Comparison of ENCODE assay signal across 23 cellular contexts in genomic region chr6:106537662-106538061, GRCh38.
DNase-seq lines count a peak whose midpoint lies in the region; ATAC-seq and TF ChIP-seq lines count a peak whose summit lies in the region.
"Had no signal": no experiment of that assay in that cellular context is flagged by ENCODE, and none has a peak within 500 bp of the region (broad histone marks: within the 10 kb centered on the region; RNA-seq: fewer than 3 reads in every experiment).

No MANE protein-coding gene starts in this region.

- no peaks in the 10 kb centered on the region for H3K9me3 Mint-ChIP-seq in activated CD4-positive, alpha-beta T cell treated with anti-CD3 and anti-CD28 coated beads, Interleukin-2, amount 10 ng/mL, durations not matched to agents 7 days and 5 days
- H3K9me3 Mint-ChIP-seq in activated T-helper 2 cell treated with anti-CD3 and anti-CD28 coated beads, Interferon-gamma antibody, Interleukin-2, Interleukin-4, amounts not matched to agents 10 μg/mL and 5 μg/mL and 100 μg/mL, durations not matched to agents 14 hours and 24 hours and 36 hours: no peaks in the 10 kb centered on the region
- no peaks in the 10 kb centered on the region for H3K9me3 Mint-ChIP-seq in natural killer cell treated with Interleukin-12 subunit alpha and Interleukin-12 subunit beta and Interleukin-15 and Interleukin-18, amount 100 ng/mL, for 72 hours
- H3K9me3 Mint-ChIP-seq: activated naive CD8-positive, alpha-beta T cell treated with anti-CD3 and anti-CD28 coated beads, Interleukin-2, amount 10 ng/mL, durations not matched to agents 7 days and 5 days had no signal

- no peak overlapping the region for H3K27ac ChIP-seq in suprapubic skin
- H3K27ac ChIP-seq: A549, BLaER1, esophagus muscularis mucosa, gastroesophageal sphincter, pancreas had no signal

- peak overlapping the region; percentile 55 for H3K27ac Mint-ChIP-seq in activated CD4-positive, alpha-beta T cell treated with anti-CD3 and anti-CD28 coated beads, Interleukin-2, amount 10 ng/mL, durations not matched to agents 7 days and 5 days
- peak overlapping the region; percentile 42 for H3K27ac Mint-ChIP-seq in activated T-helper 2 cell treated with anti-CD3 and anti-CD28 coated beads, Interferon-gamma antibody, Interleukin-2, Interleukin-4, amounts not matched to agents 10 μg/mL and 5 μg/mL and 100 μg/mL, durations not matched to agents 14 hours and 24 hours and 36 hours
- peak overlapping the region; percentile 74 to 76 for H3K27ac Mint-ChIP-seq in natural killer cell treated with Interleukin-12 subunit alpha and Interleukin-12 subunit beta and Interleukin-15 and Interleukin-18, amount 100 ng/mL, for 72 hours
- H3K27ac Mint-ChIP-seq: activated naive CD8-positive, alpha-beta T cell treated with anti-CD3 and anti-CD28 coated beads, Interleukin-2, amount 10 ng/mL, durations not matched to agents 7 days and 5 days had no signal

- intact Hi-C loops in activated T-helper 2 cell treated with anti-CD3 and anti-CD28 coated beads, Interferon-gamma antibody, Interleukin-2, Interleukin-4, amounts not matched to agents 10 μg/mL and 5 μg/mL and 100 μg/mL, durations not matched to agents 14 hours and 24 hours and 36 hours (cut with micrococcal nuclease): no loop called here

- H3K27me3 Mint-ChIP-seq in activated CD4-positive, alpha-beta T cell treated with anti-CD3 and anti-CD28 coated beads, Interleukin-2, amount 10 ng/mL, durations not matched to agents 7 days and 5 days: no peaks in the 10 kb centered on the region
- H3K27me3 Mint-ChIP-seq in activated T-helper 2 cell treated with anti-CD3 and anti-CD28 coated beads, Interferon-gamma antibody, Interleukin-2, Interleukin-4, amounts not matched to agents 10 μg/mL and 5 μg/mL and 100 μg/mL, durations not matched to agents 14 hours and 24 hours and 36 hours (ENCODE audit: low read depth): no peaks in the 10 kb centered on the region
- peaks cover 0 to 3% of the 10 kb centered on the region in 2 donors for H3K27me3 Mint-ChIP-seq in natural killer cell treated with Interleukin-12 subunit alpha and Interleukin-12 subunit beta and Interleukin-15 and Interleukin-18, amount 100 ng/mL, for 72 hours
- H3K27me3 Mint-ChIP-seq: activated naive CD8-positive, alpha-beta T cell treated with anti-CD3 and anti-CD28 coated beads, Interleukin-2, amount 10 ng/mL, durations not matched to agents 7 days and 5 days had no signal

- 70% methylated on average over 8 of the region's 8 CpGs for WGBS in suprapubic skin

- POLR2A ChIA-PET in activated CD4-positive, alpha-beta T cell treated with anti-CD3 and anti-CD28 coated beads, Interleukin-2, amount 10 ng/mL, durations not matched to agents 7 days and 5 days (lab: Charles Lee): no interaction called here

- H3K36me3 Mint-ChIP-seq in activated CD4-positive, alpha-beta T cell treated with anti-CD3 and anti-CD28 coated beads, Interleukin-2, amount 10 ng/mL, durations not matched to agents 7 days and 5 days (ENCODE audit: low read depth): peaks cover 69% of the 10 kb centered on the region
- peaks cover 74% of the 10 kb centered on the region for H3K36me3 Mint-ChIP-seq in activated T-helper 2 cell treated with anti-CD3 and anti-CD28 coated beads, Interferon-gamma antibody, Interleukin-2, Interleukin-4, amounts not matched to agents 10 μg/mL and 5 μg/mL and 100 μg/mL, durations not matched to agents 14 hours and 24 hours and 36 hours (ENCODE audit: low read depth)
- peaks cover 13% of the 10 kb centered on the region for H3K36me3 Mint-ChIP-seq in natural killer cell treated with Interleukin-12 subunit alpha and Interleukin-12 subunit beta and Interleukin-15 and Interleukin-18, amount 100 ng/mL, for 72 hours

- CTCF ChIA-PET in activated CD4-positive, alpha-beta T cell treated with anti-CD3 and anti-CD28 coated beads, Interleukin-2, amount 10 ng/mL, durations not matched to agents 7 days and 5 days (lab: Charles Lee): no interaction called here

- DNase-seq in activated CD4-positive, alpha-beta T cell treated with anti-CD3 and anti-CD28 coated beads, Interleukin-2, amount 10 ng/mL, durations not matched to agents 7 days and 5 days: no peak
- DNase-seq in activated CD4-positive, alpha-beta T cell treated with anti-CD3 and anti-CD28 coated beads for 48 hours: no peak
- DNase-seq in ELF-1 (ENCODE audit: low read depth, low spot score) (peak; percentile 11), suprapubic skin (ENCODE audit: low spot score in 2 of 2) (no peak)
- DNase-seq in activated T-helper 2 cell treated with anti-CD3 and anti-CD28 coated beads, Interferon-gamma antibody, Interleukin-2, Interleukin-4, amounts not matched to agents 10 μg/mL and 5 μg/mL and 100 μg/mL, durations not matched to agents 14 hours and 24 hours and 36 hours (ENCODE audit: low spot score): no peak
- DNase-seq in natural killer cell treated with Interleukin-12 subunit alpha and Interleukin-12 subunit beta and Interleukin-15 and Interleukin-18, amount 100 ng/mL, for 72 hours (ENCODE audit: low spot score): no peak
- DNase-seq: activated naive CD8-positive, alpha-beta T cell treated with anti-CD3 and anti-CD28 coated beads, Interleukin-2, amount 10 ng/mL, durations not matched to agents 7 days and 5 days; DMS153; effector memory CD4-positive, alpha-beta T cell; kidney glomerular epithelial cell; MM.1S; NCI-H1436 treated with DMSO at 0.1 percent for 48 hours; NCI-H69; pancreas; stimulated activated CD8-positive, alpha-beta memory T cell treated with anti-CD3 and anti-CD28 coated beads, Interleukin-4, amount 100 ng/mL, for 48 hours had no signal

- H3K4me1 ChIP-seq in suprapubic skin: peaks cover 3% of the 10 kb centered on the region
- H3K4me1 ChIP-seq: esophagus muscularis mucosa, gastroesophageal sphincter, pancreas had no signal

- no peak for TF ChIP-seq CTCF in suprapubic skin (IDR thresholded peaks at IDR 0.05)

- no peak overlapping the region for H3K4me3 Mint-ChIP-seq in activated CD4-positive, alpha-beta T cell treated with anti-CD3 and anti-CD28 coated beads, Interleukin-2, amount 10 ng/mL, durations not matched to agents 7 days and 5 days
- no peak overlapping the region for H3K4me3 Mint-ChIP-seq in activated T-helper 2 cell treated with anti-CD3 and anti-CD28 coated beads, Interferon-gamma antibody, Interleukin-2, Interleukin-4, amounts not matched to agents 10 μg/mL and 5 μg/mL and 100 μg/mL, durations not matched to agents 14 hours and 24 hours and 36 hours (ENCODE audit: low read depth)
- H3K4me3 Mint-ChIP-seq in natural killer cell treated with Interleukin-12 subunit alpha and Interleukin-12 subunit beta and Interleukin-15 and Interleukin-18, amount 100 ng/mL, for 72 hours: peak overlapping the region; percentile 73
- H3K4me3 Mint-ChIP-seq: activated naive CD8-positive, alpha-beta T cell treated with anti-CD3 and anti-CD28 coated beads, Interleukin-2, amount 10 ng/mL, durations not matched to agents 7 days and 5 days had no signal

- H3K4me3 ChIP-seq in suprapubic skin: no peak overlapping the region
- H3K4me3 ChIP-seq: A549, BLaER1, esophagus muscularis mucosa, gastroesophageal sphincter, K562, pancreas had no signal

- no peak for TF ChIP-seq POLR2A in suprapubic skin (IDR thresholded peaks at IDR 0.05)

- no peak for ATAC-seq in natural killer cell treated with Interleukin-12 subunit alpha and Interleukin-12 subunit beta and Interleukin-15 and Interleukin-18, amount 100 ng/mL, for 72 hours
- no peak for ATAC-seq in HG02884 (IDR thresholded peaks at IDR 0.05; ENCODE audit: unreplicated experiment)
- ATAC-seq in HG03565 (IDR thresholded peaks at IDR 0.05; ENCODE audit: unreplicated experiment): no peak
- ATAC-seq: A549, gastroesophageal sphincter, K562, right cardiac atrium had no signal

- H3K4me1 Mint-ChIP-seq in activated CD4-positive, alpha-beta T cell treated with anti-CD3 and anti-CD28 coated beads, Interleukin-2, amount 10 ng/mL, durations not matched to agents 7 days and 5 days: peaks cover 61% of the 10 kb centered on the region
- peaks cover 52% of the 10 kb centered on the region for H3K4me1 Mint-ChIP-seq in activated T-helper 2 cell treated with anti-CD3 and anti-CD28 coated beads, Interferon-gamma antibody, Interleukin-2, Interleukin-4, amounts not matched to agents 10 μg/mL and 5 μg/mL and 100 μg/mL, durations not matched to agents 14 hours and 24 hours and 36 hours (ENCODE audit: low read depth)
- H3K4me1 Mint-ChIP-seq in natural killer cell treated with Interleukin-12 subunit alpha and Interleukin-12 subunit beta and Interleukin-15 and Interleukin-18, amount 100 ng/mL, for 72 hours (ENCODE audit: low read depth in 2 of 2): peaks cover 40 to 53% of the 10 kb centered on the region in 2 donors

- H3K36me3 ChIP-seq in suprapubic skin: peaks cover 12% of the 10 kb centered on the region
- H3K36me3 ChIP-seq: BLaER1, esophagus muscularis mucosa, gastroesophageal sphincter, pancreas had no signal

- no peaks in the 10 kb centered on the region for H3K27me3 ChIP-seq in suprapubic skin
- H3K27me3 ChIP-seq: BLaER1, esophagus muscularis mucosa, gastroesophageal sphincter, pancreas had no signal

- H3K9me3 ChIP-seq in suprapubic skin: no peaks in the 10 kb centered on the region
- H3K9me3 ChIP-seq: A549, BLaER1, esophagus muscularis mucosa, gastroesophageal sphincter, pancreas had no signal

- no peak for TF ChIP-seq EP300 in suprapubic skin (IDR thresholded peaks at IDR 0.05)
